In genomic region chr4:139639654-139640053, GRCh38 we compare ENCODE assay signal across 16 cellular contexts. TPM values are rescaled to one million over a fixed set of nuclear protein-coding genes. Genes with fewer than 3 reads are reported as not detected.
A peak's percentile ranks its signal among the peaks of the same experiment; 100 is the strongest.
DNase-seq lines count a peak whose midpoint lies in the region; ATAC-seq and TF ChIP-seq lines count a peak whose summit lies in the region.
"Had no signal": no experiment of that assay in that cellular context is flagged by ENCODE, and none has a peak within 500 bp of the region (broad histone marks: within the 10 kb centered on the region; RNA-seq: fewer than 3 reads in every experiment).

No MANE protein-coding gene starts in this region.

- dilution Hi-C loops in IMR-90 (cut with HindIII; ENCODE audit: low sequenced_read_pairs, unreplicated experiment): no loop called here

- ATAC-seq in IMR-90 (ENCODE audit: low read depth) (no peak), psoas muscle (peak; percentile 69 to 99 (median 87))
- ATAC-seq: HCT116 had no signal

- H3K23ac ChIP-seq in IMR-90 (ENCODE audit: low read depth, low read length): no peak overlapping the region
- H3K23ac ChIP-seq in mesenchymal stem cell (ENCODE audit: low read length in 2 of 2): no peak overlapping the region

- H3K18ac ChIP-seq in IMR-90 (ENCODE audit: low read depth, low read length) (no peak overlapping the region), mesenchymal stem cell (ENCODE audit: low read depth in 1 of 2, low read length in 2 of 2) (no peak overlapping the region)

- no peak for TF ChIP-seq RAD21 in IMR-90 (IDR thresholded peaks at IDR 0.05; ENCODE audit: low read length)

- H3K14ac ChIP-seq in IMR-90 (replicated peaks; ENCODE audit: low read depth, low read length) (no peak overlapping the region; the same call in 1 of the 2 replicates), mesenchymal stem cell (ENCODE audit: low read length in 2 of 2) (no peak overlapping the region)

- no peak overlapping the region for H3K4me3 ChIP-seq in IMR-90 (ENCODE audit: insufficient read depth, low read depth, low read length)
- no peak overlapping the region for H3K4me3 ChIP-seq in mesenchymal stem cell (ENCODE audit: insufficient read depth in 1 of 2, low read depth in 1 of 2, low read length in 2 of 2)
- H3K4me3 ChIP-seq in psoas muscle: no peak overlapping the region
- no peak overlapping the region for H3K4me3 ChIP-seq in skeletal muscle tissue (ENCODE audit: low read length in 3 of 3)

- no peak overlapping the region for H2BK20ac ChIP-seq in IMR-90 (ENCODE audit: low read depth, low read length)

- H3K4me2 ChIP-seq in IMR-90 (ENCODE audit: low read depth, low read length): no peak overlapping the region
- H3K4me2 ChIP-seq in mesenchymal stem cell (ENCODE audit: low read length, poor library complexity, severe bottlenecking): no peak overlapping the region

- no peak overlapping the region for H3K9ac ChIP-seq in IMR-90 (ENCODE audit: low read depth, low read length)
- H3K9ac ChIP-seq in mesenchymal stem cell (ENCODE audit: low read length): no peak overlapping the region
- H3K9ac ChIP-seq in skeletal muscle tissue (ENCODE audit: low read depth in 1 of 3, low read length in 3 of 3): no peak overlapping the region

- peak overlapping the region; percentile 32 for H2AFZ ChIP-seq in IMR-90 (replicated peaks; ENCODE audit: low read length, poor library complexity)
- no peak overlapping the region for H2AFZ ChIP-seq in mesenchymal stem cell (ENCODE audit: low read depth, low read length)

- H3K4me1 ChIP-seq in IMR-90 (ENCODE audit: control insufficient read depth, insufficient read depth, low read length) (peaks cover 2% of the 10 kb centered on the region; the same call in 1 of the 2 replicates), mesenchymal stem cell (ENCODE audit: control insufficient read depth, insufficient read depth, low read depth, low read length) (peaks cover 10% of the 10 kb centered on the region), psoas muscle (no peaks in the 10 kb centered on the region), skeletal muscle tissue (ENCODE audit: control insufficient read depth in 3 of 3, insufficient read depth in 3 of 3, low read length in 3 of 3) (peaks cover 0 to 7% (median 5%) of the 10 kb centered on the region in 3 donors)

- H3K79me1 ChIP-seq in IMR-90 (ENCODE audit: low read depth in 1 of 2, low read length in 2 of 2) (no peaks in the 10 kb centered on the region), mesenchymal stem cell (replicated peaks; ENCODE audit: low read length, poor library complexity, severe bottlenecking) (no peaks in the 10 kb centered on the region)

- H3K9me1 ChIP-seq in IMR-90 (ENCODE audit: insufficient read depth, low read length): 0 out of 2 replicates have a peak, but pooled peaks cover 2% of the 10 kb centered on the region

- no peak overlapping the region for H4K5ac ChIP-seq in IMR-90 (ENCODE audit: low read depth, low read length)

- H3K27me3 ChIP-seq in IMR-90 (ENCODE audit: control insufficient read depth, insufficient read depth, low read length) (peaks cover 4% of the 10 kb centered on the region), mesenchymal stem cell (ENCODE audit: control insufficient read depth in 1 of 2, insufficient read depth in 1 of 2, low read length in 2 of 2) (peaks cover 0 to 16% of the 10 kb centered on the region in 2 experiments), psoas muscle (ENCODE audit: insufficient read depth in 3 of 3, low read length in 2 of 3) (no peaks in the 10 kb centered on the region), skeletal muscle tissue (ENCODE audit: control insufficient read depth in 3 of 3, insufficient read depth in 3 of 3, low read length in 3 of 3) (no peaks in the 10 kb centered on the region)

- no peak overlapping the region for H2BK12ac ChIP-seq in mesenchymal stem cell (ENCODE audit: low read length in 2 of 2)

- H4K91ac ChIP-seq in IMR-90 (ENCODE audit: insufficient read depth, low read depth, low read length) (no peak overlapping the region), mesenchymal stem cell (ENCODE audit: low read length) (no peak overlapping the region)

- TF ChIP-seq CTCF in IMR-90 (conservative IDR thresholded peaks at IDR 0.05; ENCODE audit: low read depth, low read length): no peak
- TF ChIP-seq CTCF in psoas muscle (IDR thresholded peaks at IDR 0.05): no peak

- TF ChIP-seq POLR2A in IMR-90 (IDR thresholded peaks at IDR 0.05; ENCODE audit: low read depth, low read length): no peak

- 90% methylated on average over 2 of the region's 5 CpGs; no CpG with 5 or more reads in 1 of the 2 experiments for WGBS in IMR-90 (ENCODE audit: extremely low coverage in 2 of 2, insufficient read length in 1 of 2), 2 experiments
- WGBS in mesenchymal stem cell: 90% methylated on average over 5 of the region's 5 CpGs
- WGBS in psoas muscle, 3 donors: 25 to 52% (median 26%) methylated on average over 5 of the region's 5 CpGs

- H3K9me3 ChIP-seq in IMR-90 (ENCODE audit: control insufficient read depth, insufficient read depth, low read length) (peaks cover 7% of the 10 kb centered on the region), mesenchymal stem cell (ENCODE audit: control insufficient read depth, low read length) (peaks cover 21% of the 10 kb centered on the region), psoas muscle (peaks cover 14% of the 10 kb centered on the region), skeletal muscle tissue (ENCODE audit: control insufficient read depth in 3 of 3, low read length in 3 of 3) (no peaks in the 10 kb centered on the region)

- H3K36me3 ChIP-seq in IMR-90 (ENCODE audit: control insufficient read depth, insufficient read depth, low read length): no peaks in the 10 kb centered on the region
- no peaks in the 10 kb centered on the region for H3K36me3 ChIP-seq in mesenchymal stem cell (ENCODE audit: control insufficient read depth in 1 of 2, insufficient read depth in 2 of 2, low read depth in 1 of 2, low read length in 2 of 2)
- H3K36me3 ChIP-seq in psoas muscle (ENCODE audit: insufficient read depth in 1 of 2, low read depth in 1 of 2): no peaks in the 10 kb centered on the region
- H3K36me3 ChIP-seq in skeletal muscle tissue (ENCODE audit: control insufficient read depth in 3 of 3, insufficient read depth in 3 of 3, low read length in 3 of 3): no peaks in the 10 kb centered on the region

- no peak overlapping the region for H3K56ac ChIP-seq in IMR-90 (ENCODE audit: extremely low read depth, insufficient read depth, low read length)

- POLR2A ChIA-PET in IMR-90 (lab: Charles Lee; ENCODE audit: unreplicated experiment): no interaction called here

- in situ Hi-C loops in IMR-90 (cut with MboI; ENCODE audit: low sequenced_read_pairs): no loop called here

- H2AK5ac ChIP-seq in IMR-90 (ENCODE audit: low read depth, low read length): no peak overlapping the region
- H2AK5ac ChIP-seq in mesenchymal stem cell (ENCODE audit: low read length, severe bottlenecking): peak overlapping the region; percentile 43

- H2BK5ac ChIP-seq in IMR-90 (ENCODE audit: low read depth, low read length, poor library complexity, severe bottlenecking): no peak overlapping the region
- no peak overlapping the region for H2BK5ac ChIP-seq in mesenchymal stem cell (ENCODE audit: low read depth, low read length, poor library complexity, severe bottlenecking)

- H2BK15ac ChIP-seq in IMR-90 (ENCODE audit: low read depth, low read length) (no peak overlapping the region), mesenchymal stem cell (ENCODE audit: low read depth, poor library complexity, severe bottlenecking) (no peak overlapping the region)

- H2AK9ac ChIP-seq in IMR-90 (replicated peaks; ENCODE audit: low read depth, low read length, poor library complexity): peak overlapping the region; percentile 42

- H4K20me1 ChIP-seq in IMR-90 (ENCODE audit: insufficient read depth, low read length): no peaks in the 10 kb centered on the region

- H4K8ac ChIP-seq in IMR-90 (ENCODE audit: low read depth in 2 of 2, low read length in 2 of 2) (no peak overlapping the region), mesenchymal stem cell (ENCODE audit: low read length) (no peak overlapping the region)

- CTCF ChIA-PET in IMR-90 (lab: Yijun Ruan, JAX): interaction anchor here (1.1 to 1.6 kb wide), 2 partner anchors 20 to 36 kb away, joined by 3 to 5 read pairs; no protein-coding TSS in a partner anchor

- no TSS peak for BruUV-seq in IMR-90 (replicated peaks; lab: Mats Ljungman, UMichigan)

- DNase-seq in IMR-90 (no peak), mesenchymal stem cell (no peak), psoas muscle (peak in 1 of 2 donors; percentile 46), activated gamma-delta T cell treated with Interleukin-2 at 50 U/mL for 16 hours (no peak), LoVo (ENCODE audit: low spot score) (no peak), NCI-H446 (lab: John Stamatoyannopoulos, UW) (no peak)
- DNase-seq: AML-193; Caco-2; CD4-positive, alpha-beta T cell; DMS79; GDM1; GOT3; H7 had no signal

- H2BK120ac ChIP-seq in IMR-90 (ENCODE audit: low read depth, low read length): no peak overlapping the region
- no peak overlapping the region for H2BK120ac ChIP-seq in mesenchymal stem cell (ENCODE audit: low read depth, low read length)

- intact Hi-C loops in IMR-90 (cut with micrococcal nuclease): no loop called here
- intact Hi-C loops in psoas muscle (cut with DNase I): loop anchor here (10.0 kb wide), 2 partner anchors 225 to 235 kb away; no protein-coding TSS in a partner anchor

- H3K4ac ChIP-seq in IMR-90 (ENCODE audit: low read depth, low read length): no peak overlapping the region
- no peak overlapping the region for H3K4ac ChIP-seq in mesenchymal stem cell (ENCODE audit: low read depth in 1 of 2, low read length in 2 of 2)

- no peak overlapping the region for H3K27ac ChIP-seq in IMR-90 (ENCODE audit: insufficient read depth, low read length)
- no peak overlapping the region for H3K27ac ChIP-seq in mesenchymal stem cell (ENCODE audit: low read length, poor library complexity, severe bottlenecking)
- H3K27ac ChIP-seq in psoas muscle: no peak overlapping the region
- peak overlapping the region; percentile 21 for H3K27ac ChIP-seq in skeletal muscle tissue (ENCODE audit: low read depth, low read length)
- H3K27ac ChIP-seq: C4-2B had no signal

TF ChIP-seq in IMR-90, 13 proteins besides CTCF, POLR2A, EP300 and RAD21 (continues in another document):
- TF ChIP-seq CEBPB (IDR thresholded peaks at IDR 0.05; ENCODE audit: low read depth, low read length): no peak

RNA-seq across cellular contexts. Expression of gene MGST2, which starts 26.0 kb away (rescaled TPM):
- total RNA-seq in IMR-90 (2012; rRNA removed): 4.8 and 8.1 TPM in 2 replicates
- 9.0 and 10.5 TPM in 2 replicates for polyA plus RNA-seq in IMR-90 (2012; rRNA removed)
- polyA plus RNA-seq in IMR-90 (2012; cell fraction: cytosol; rRNA removed): 3.4 and 5.8 TPM in 2 replicates
- polyA plus RNA-seq in IMR-90 (2012; cell fraction: nucleus; rRNA removed; ENCODE audit: low replicate concordance): 1.1 and 4.5 TPM in 2 replicates
- 48.1 TPM for polyA plus RNA-seq in mesenchymal stem cell (2013, experiment 1 of 2)
- 51.9 TPM for polyA plus RNA-seq in mesenchymal stem cell (2013, experiment 2 of 2)
- 10 to 100 TPM; 18.2 to 56.2 (median 50.4) TPM for total RNA-seq in psoas muscle
- 10 to 100 TPM; 25.6 to 47.0 (median 32.7) TPM for polyA plus RNA-seq in psoas muscle
- total RNA-seq in skeletal muscle tissue: 37.6 TPM
